1 cellular context compared by ENCODE assay signal in genomic region chr10:63423489-63423888, GRCh38.
TF ChIP-seq lines count a peak whose summit lies in the region.

No MANE protein-coding gene starts in this region.

TF ChIP-seq in HepG2, 621 proteins besides CTCF, POLR2A, EP300 and RAD21:
- TF ChIP-seq NFE2L2 (IDR thresholded peaks at IDR 0.05; ENCODE audit: low read length) = peak; percentile 84
- no peak for TF ChIP-seq ZNF749 (CRISPR knock-in tag; IDR thresholded peaks at IDR 0.05; ENCODE audit: borderline replicate concordance)
- TF ChIP-seq HOXA7 (CRISPR knock-in tag; IDR thresholded peaks at IDR 0.05) = no peak
- TF ChIP-seq MAFK (conservative IDR thresholded peaks at IDR 0.05 in 1 of 2, IDR thresholded peaks at IDR 0.05 in 1 of 2; ENCODE audit: low read length in 2 of 2) = peak; percentile 55 to 72
- TF ChIP-seq GMEB1 (CRISPR knock-in tag; IDR thresholded peaks at IDR 0.05; ENCODE audit: borderline replicate concordance) = no peak
- no peak for TF ChIP-seq ZNF333 (CRISPR knock-in tag; IDR thresholded peaks at IDR 0.05; ENCODE audit: borderline replicate concordance)
- TF ChIP-seq MED8 (CRISPR knock-in tag; IDR thresholded peaks at IDR 0.05; ENCODE audit: insufficient replicate concordance) = no peak
- peak; percentile 45; the same call in 1 of the 2 replicates for TF ChIP-seq MAFF (IDR thresholded peaks at IDR 0.05; ENCODE audit: low read depth, low read length)
- TF ChIP-seq, protein P1, sequence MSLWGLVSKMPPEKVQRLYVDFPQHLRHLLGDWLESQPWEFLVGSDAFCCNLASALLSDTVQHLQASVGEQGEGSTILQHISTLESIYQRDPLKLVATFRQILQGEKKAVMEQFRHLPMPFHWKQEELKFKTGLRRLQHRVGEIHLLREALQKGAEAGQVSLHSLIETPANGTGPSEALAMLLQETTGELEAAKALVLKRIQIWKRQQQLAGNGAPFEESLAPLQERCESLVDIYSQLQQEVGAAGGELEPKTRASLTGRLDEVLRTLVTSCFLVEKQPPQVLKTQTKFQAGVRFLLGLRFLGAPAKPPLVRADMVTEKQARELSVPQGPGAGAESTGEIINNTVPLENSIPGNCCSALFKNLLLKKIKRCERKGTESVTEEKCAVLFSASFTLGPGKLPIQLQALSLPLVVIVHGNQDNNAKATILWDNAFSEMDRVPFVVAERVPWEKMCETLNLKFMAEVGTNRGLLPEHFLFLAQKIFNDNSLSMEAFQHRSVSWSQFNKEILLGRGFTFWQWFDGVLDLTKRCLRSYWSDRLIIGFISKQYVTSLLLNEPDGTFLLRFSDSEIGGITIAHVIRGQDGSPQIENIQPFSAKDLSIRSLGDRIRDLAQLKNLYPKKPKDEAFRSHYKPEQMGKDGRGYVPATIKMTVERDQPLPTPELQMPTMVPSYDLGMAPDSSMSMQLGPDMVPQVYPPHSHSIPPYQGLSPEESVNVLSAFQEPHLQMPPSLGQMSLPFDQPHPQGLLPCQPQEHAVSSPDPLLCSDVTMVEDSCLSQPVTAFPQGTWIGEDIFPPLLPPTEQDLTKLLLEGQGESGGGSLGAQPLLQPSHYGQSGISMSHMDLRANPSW (CRISPR knock-in tag; IDR thresholded peaks at IDR 0.05; ENCODE audit: borderline replicate concordance) = no peak
- TF ChIP-seq, protein P2, sequence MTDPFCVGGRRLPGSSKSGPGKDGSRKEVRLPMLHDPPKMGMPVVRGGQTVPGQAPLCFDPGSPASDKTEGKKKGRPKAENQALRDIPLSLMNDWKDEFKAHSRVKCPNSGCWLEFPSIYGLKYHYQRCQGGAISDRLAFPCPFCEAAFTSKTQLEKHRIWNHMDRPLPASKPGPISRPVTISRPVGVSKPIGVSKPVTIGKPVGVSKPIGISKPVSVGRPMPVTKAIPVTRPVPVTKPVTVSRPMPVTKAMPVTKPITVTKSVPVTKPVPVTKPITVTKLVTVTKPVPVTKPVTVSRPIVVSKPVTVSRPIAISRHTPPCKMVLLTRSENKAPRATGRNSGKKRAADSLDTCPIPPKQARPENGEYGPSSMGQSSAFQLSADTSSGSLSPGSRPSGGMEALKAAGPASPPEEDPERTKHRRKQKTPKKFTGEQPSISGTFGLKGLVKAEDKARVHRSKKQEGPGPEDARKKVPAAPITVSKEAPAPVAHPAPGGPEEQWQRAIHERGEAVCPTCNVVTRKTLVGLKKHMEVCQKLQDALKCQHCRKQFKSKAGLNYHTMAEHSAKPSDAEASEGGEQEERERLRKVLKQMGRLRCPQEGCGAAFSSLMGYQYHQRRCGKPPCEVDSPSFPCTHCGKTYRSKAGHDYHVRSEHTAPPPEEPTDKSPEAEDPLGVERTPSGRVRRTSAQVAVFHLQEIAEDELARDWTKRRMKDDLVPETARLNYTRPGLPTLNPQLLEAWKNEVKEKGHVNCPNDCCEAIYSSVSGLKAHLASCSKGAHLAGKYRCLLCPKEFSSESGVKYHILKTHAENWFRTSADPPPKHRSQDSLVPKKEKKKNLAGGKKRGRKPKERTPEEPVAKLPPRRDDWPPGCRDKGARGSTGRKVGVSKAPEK (CRISPR knock-in tag; IDR thresholded peaks at IDR 0.05; ENCODE audit: borderline replicate concordance) = no peak
